In genomic region chr11:93922830-93923229, GRCh38 we compare ENCODE assay signal across 15 cellular contexts.
"Had no signal": no experiment of that assay in that cellular context is flagged by ENCODE, and none has a peak within 500 bp of the region (broad histone marks: within the 10 kb centered on the region; RNA-seq: fewer than 3 reads in every experiment).

No MANE protein-coding gene starts in this region.

- H3K4me2 ChIP-seq: smooth muscle cell had no signal

- H3K27me3 ChIP-seq: right atrium auricular region had no signal

- FAIRE-seq: frontal cortex, urothelium cell line had no signal

- H3K4me3 ChIP-seq: coronary artery, heart right ventricle, right atrium auricular region, smooth muscle cell had no signal

- H3K4me1 ChIP-seq: heart right ventricle, right atrium auricular region had no signal

- H3K36me3 ChIP-seq: heart right ventricle, right atrium auricular region had no signal

- DNase-seq: effector CD4-positive, alpha-beta T cell; endodermal cell; heart right ventricle; islet precursor cell; natural killer cell; posterior cingulate gyrus; stimulated activated CD4-positive, alpha-beta T cell treated with anti-CD3 and anti-CD28 coated beads, Interleukin-2, amount 100 ng/mL, for 48 hours; stimulated activated naive CD4-positive, alpha-beta T cell treated with Interleukin-2 at 50 U/mL for 16 hours; trophoblast cell had no signal

- ATAC-seq: heart right ventricle, left lobe of liver, natural killer cell had no signal

- H3K27ac ChIP-seq: coronary artery, heart right ventricle, right atrium auricular region had no signal
